30 cellular contexts compared by ENCODE assay signal in the genomic region with DNA sequence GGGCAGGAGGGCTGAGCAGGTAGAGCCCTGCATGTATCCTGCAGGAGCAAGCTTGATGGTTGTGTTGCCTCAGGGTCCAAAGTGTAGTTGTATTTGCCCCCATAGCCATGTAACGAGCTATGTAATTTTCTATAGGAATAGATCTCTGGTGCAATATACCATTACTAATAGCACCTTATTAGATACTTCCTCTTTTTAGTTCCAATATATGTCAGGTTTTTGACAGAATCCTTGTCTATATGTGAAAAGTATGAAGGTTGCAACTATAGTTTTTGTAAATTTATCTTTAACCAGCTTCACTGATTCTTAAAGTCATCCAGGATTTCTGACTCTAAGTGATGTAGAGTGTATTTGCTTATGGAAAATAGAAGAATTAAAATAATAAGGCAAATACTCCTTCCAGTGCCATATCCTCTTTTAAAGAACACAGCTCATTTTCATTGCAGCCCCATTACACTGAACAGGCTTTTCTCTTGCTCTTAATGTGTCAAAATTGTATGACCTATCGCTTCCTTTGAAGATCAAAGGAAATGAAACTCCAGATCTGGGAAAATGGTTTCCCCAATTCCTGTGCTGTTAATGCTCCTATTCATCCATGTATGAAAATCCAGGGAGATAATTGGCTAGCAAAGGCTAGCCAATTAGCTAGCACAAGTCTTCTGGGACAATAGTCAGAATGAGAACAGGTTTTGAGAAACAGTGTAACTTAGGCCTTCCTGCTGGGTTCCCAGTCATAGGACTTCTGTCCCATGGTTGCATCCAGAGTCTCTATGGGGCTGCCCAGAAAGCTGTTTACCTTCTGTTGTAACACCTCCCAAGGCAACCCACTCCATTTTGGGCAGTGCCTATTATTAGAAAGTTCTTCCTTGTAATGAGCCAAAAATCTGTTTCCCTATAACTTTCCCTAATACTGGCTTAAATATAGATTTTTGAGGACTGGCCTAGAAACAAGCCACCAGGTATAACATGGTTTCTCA.
DNase-seq lines count a peak whose midpoint lies in the region; ATAC-seq and TF ChIP-seq lines count a peak whose summit lies in the region.
"Had no signal": no experiment of that assay in that cellular context is flagged by ENCODE, and none has a peak within 500 bp of the region (broad histone marks: within the 10 kb centered on the region; RNA-seq: fewer than 3 reads in every experiment).

No MANE protein-coding gene starts in this region.

- no peaks in the 10 kb centered on the region for H3K4me1 Mint-ChIP-seq in activated CD4-positive, alpha-beta T cell treated with anti-CD3 and anti-CD28 coated beads, Interleukin-2, amount 10 ng/mL, durations not matched to agents 7 days and 5 days
- H3K4me1 Mint-ChIP-seq: activated naive CD8-positive, alpha-beta T cell treated with anti-CD3 and anti-CD28 coated beads, Interleukin-2, amount 50 U/mL, for 24 hours; CD14-positive monocyte; immature natural killer cell; naive thymus-derived CD8-positive, alpha-beta T cell had no signal

- 80 to 96% (median 92%) methylated on average over 2 of the region's 2 CpGs for WGBS in psoas muscle, 3 donors

- TF ChIP-seq CTCF in GM13976 (IDR thresholded peaks at IDR 0.05; ENCODE audit: borderline replicate concordance, control extremely low read depth, extremely low read depth, insufficient read depth, missing control alignments) (no peak), psoas muscle (IDR thresholded peaks at IDR 0.05) (no peak), WERI-Rb-1 (IDR thresholded peaks at IDR 0.05; ENCODE audit: low read depth, low read length) (no peak)

- H3K9me3 Mint-ChIP-seq in activated CD4-positive, alpha-beta T cell treated with anti-CD3 and anti-CD28 coated beads, Interleukin-2, amount 10 ng/mL, durations not matched to agents 7 days and 5 days, result no peaks in the 10 kb centered on the region
- H3K9me3 Mint-ChIP-seq: activated naive CD8-positive, alpha-beta T cell treated with anti-CD3 and anti-CD28 coated beads, Interleukin-2, amount 50 U/mL, for 24 hours; CD14-positive monocyte; immature natural killer cell; naive thymus-derived CD8-positive, alpha-beta T cell; T-helper 1 cell treated with Interleukin-12 subunit alpha and Interleukin-12 subunit beta and Interleukin-4 antibody, amounts not matched to agents 30 μg/mL and 1 μg/mL, for 36 hours had no signal

- H3K4me3 Mint-ChIP-seq in activated CD4-positive, alpha-beta T cell treated with anti-CD3 and anti-CD28 coated beads, Interleukin-2, amount 10 ng/mL, durations not matched to agents 7 days and 5 days, result no peak overlapping the region
- H3K4me3 Mint-ChIP-seq: activated naive CD8-positive, alpha-beta T cell treated with anti-CD3 and anti-CD28 coated beads, Interleukin-2, amount 50 U/mL, for 24 hours; CD14-positive monocyte; immature natural killer cell; naive thymus-derived CD8-positive, alpha-beta T cell; T-helper 1 cell treated with Interleukin-12 subunit alpha and Interleukin-12 subunit beta and Interleukin-4 antibody, amounts not matched to agents 30 μg/mL and 1 μg/mL, for 36 hours had no signal

- CTCF ChIA-PET in activated CD4-positive, alpha-beta T cell treated with anti-CD3 and anti-CD28 coated beads, Interleukin-2, amount 10 ng/mL, durations not matched to agents 7 days and 5 days (lab: Charles Lee), result no interaction called here

- H3K27me3 Mint-ChIP-seq in activated CD4-positive, alpha-beta T cell treated with anti-CD3 and anti-CD28 coated beads, Interleukin-2, amount 10 ng/mL, durations not matched to agents 7 days and 5 days, result no peaks in the 10 kb centered on the region
- H3K27me3 Mint-ChIP-seq: activated naive CD8-positive, alpha-beta T cell treated with anti-CD3 and anti-CD28 coated beads, Interleukin-2, amount 50 U/mL, for 24 hours; naive thymus-derived CD8-positive, alpha-beta T cell had no signal

- intact Hi-C loops in psoas muscle (cut with DNase I), result loop anchor here in 1 of 2 donors (10.0 kb wide), 1 partner anchor 187 kb away; no protein-coding TSS in a partner anchor

- H3K4me3 ChIP-seq in psoas muscle (no peak overlapping the region), WERI-Rb-1 (ENCODE audit: low read depth, low read length) (no peak overlapping the region)
- H3K4me3 ChIP-seq: hepatocyte, Peyer's patch, SJSA1, testis had no signal

- peak; percentile 18 for DNase-seq in GM13976 (ENCODE audit: low spot score)
- peak; percentile 60 for DNase-seq in SW480 (ENCODE audit: low spot score)
- DNase-seq in psoas muscle, result no peak
- no peak for DNase-seq in WERI-Rb-1
- DNase-seq in activated CD4-positive, alpha-beta T cell treated with anti-CD3 and anti-CD28 coated beads, Interleukin-2, amount 10 ng/mL, durations not matched to agents 7 days and 5 days, result no peak
- DNase-seq: activated CD4-positive, alpha-beta T cell treated with anti-CD3 and anti-CD28 coated beads for 1 hour; activated gamma-delta T cell treated with Interleukin-2 at 50 U/mL for 16 hours; activated naive CD8-positive, alpha-beta T cell treated with anti-CD3 and anti-CD28 coated beads, Interleukin-2, amount 50 U/mL, for 24 hours; activated T-cell treated with anti-CD3 and anti-CD28 coated beads, Interleukin-2, amount 50 U/mL, for 1 hour; effector CD4-positive, alpha-beta T cell; HCEC 1CT; immature natural killer cell; IMR-90; midbrain; naive thymus-derived CD8-positive, alpha-beta T cell; NCI-H1436; NCI-H2171; NCI-H510A treated with DMSO at 0.1 percent for 48 hours; occipital lobe; Peyer's patch; stimulated activated CD4-positive, alpha-beta T cell treated with anti-CD3 and anti-CD28 coated beads, Interleukin-12 subunit alpha, Interleukin-12 subunit beta, amount 100 ng/mL, for 4 hours; stimulated activated CD4-positive, alpha-beta T cell treated with anti-CD3 and anti-CD28 coated beads, Interleukin-4, amount 100 ng/mL, for 24 hours; stimulated activated naive CD4-positive, alpha-beta T cell; testis had no signal

- in situ Hi-C loops in GM13976 (cut with MboI; ENCODE audit: low sequenced_read_pairs, unreplicated experiment), result no loop called here

- ATAC-seq in GM21576 (IDR thresholded peaks at IDR 0.05; ENCODE audit: unreplicated experiment) (peak; percentile 71), psoas muscle (peak in 2 of 4 donors; percentile 30 to 35), GM21737 (IDR thresholded peaks at IDR 0.05; ENCODE audit: unreplicated experiment) (no peak)
- ATAC-seq: activated naive CD8-positive, alpha-beta T cell treated with anti-CD3 and anti-CD28 coated beads, Interleukin-2, amount 50 U/mL, for 24 hours; naive thymus-derived CD8-positive, alpha-beta T cell had no signal

- H3K4me1 ChIP-seq in psoas muscle, result peaks cover 8% of the 10 kb centered on the region
- H3K4me1 ChIP-seq: Peyer's patch, SJSA1, testis had no signal

- no peaks in the 10 kb centered on the region for H3K36me3 Mint-ChIP-seq in activated CD4-positive, alpha-beta T cell treated with anti-CD3 and anti-CD28 coated beads, Interleukin-2, amount 10 ng/mL, durations not matched to agents 7 days and 5 days (ENCODE audit: low read depth)
- H3K36me3 Mint-ChIP-seq: CD14-positive monocyte; immature natural killer cell; naive thymus-derived CD8-positive, alpha-beta T cell had no signal

- no peaks in the 10 kb centered on the region for H3K27me3 ChIP-seq in psoas muscle (ENCODE audit: insufficient read depth in 3 of 3, low read length in 2 of 3)
- no peaks in the 10 kb centered on the region for H3K27me3 ChIP-seq in WERI-Rb-1 (ENCODE audit: insufficient read depth, low read depth, severe bottlenecking)
- H3K27me3 ChIP-seq: hepatocyte, Peyer's patch, SJSA1, testis had no signal

- H3K9me3 ChIP-seq in psoas muscle (no peaks in the 10 kb centered on the region), WERI-Rb-1 (ENCODE audit: severe bottlenecking) (no peaks in the 10 kb centered on the region)
- H3K9me3 ChIP-seq: Peyer's patch, SJSA1, testis had no signal

- H3K27ac ChIP-seq in psoas muscle, result peak overlapping the region; percentile 78
- no peak overlapping the region for H3K27ac ChIP-seq in WERI-Rb-1
- H3K27ac ChIP-seq: hepatocyte, Peyer's patch, SJSA1, testis had no signal

- POLR2A ChIA-PET in activated CD4-positive, alpha-beta T cell treated with anti-CD3 and anti-CD28 coated beads, Interleukin-2, amount 10 ng/mL, durations not matched to agents 7 days and 5 days (lab: Charles Lee), result no interaction called here

- no peak overlapping the region for H3K27ac Mint-ChIP-seq in activated CD4-positive, alpha-beta T cell treated with anti-CD3 and anti-CD28 coated beads, Interleukin-2, amount 10 ng/mL, durations not matched to agents 7 days and 5 days
- H3K27ac Mint-ChIP-seq: activated naive CD8-positive, alpha-beta T cell treated with anti-CD3 and anti-CD28 coated beads, Interleukin-2, amount 50 U/mL, for 24 hours; CD14-positive monocyte; immature natural killer cell; naive thymus-derived CD8-positive, alpha-beta T cell; T-helper 1 cell treated with Interleukin-12 subunit alpha and Interleukin-12 subunit beta and Interleukin-4 antibody, amounts not matched to agents 30 μg/mL and 1 μg/mL, for 36 hours had no signal

- H3K36me3 ChIP-seq in psoas muscle (ENCODE audit: insufficient read depth in 1 of 2, low read depth in 1 of 2) (no peaks in the 10 kb centered on the region), WERI-Rb-1 (no peaks in the 10 kb centered on the region)
- H3K36me3 ChIP-seq: Peyer's patch, SJSA1 had no signal

Comparison
In these comparisons a context has a peak if more than half of its experiments do, and no peak if none do; other contexts are left out.
1. DNase-seq: peak in GM13976 (single experiment) and SW480 (single experiment); none in psoas muscle (0 of 2), WERI-Rb-1 (single experiment) and activated CD4-positive, alpha-beta T cell treated with anti-CD3 and anti-CD28 coated beads, Interleukin-2, amount 10 ng/mL, durations not matched to agents 7 days and 5 days (single experiment).